ENCODE assay signal across 18 cellular contexts in genomic region chr2:158718851-158719250, GRCh38.
"Had no signal": no experiment of that assay in that cellular context is flagged by ENCODE, and none has a peak within 500 bp of the region (broad histone marks: within the 10 kb centered on the region; RNA-seq: fewer than 3 reads in every experiment).

No MANE protein-coding gene starts in this region.

- H3K36me3 ChIP-seq: lower lobe of right lung, sigmoid colon, thyroid gland, uterus had no signal

- H3K9me3 ChIP-seq: lower lobe of right lung, psoas muscle, sigmoid colon, thyroid gland, uterus had no signal

- H3K9me3 Mint-ChIP-seq: effector memory CD8-positive, alpha-beta T cell had no signal

- H3K27me3 ChIP-seq: sigmoid colon, thyroid gland, uterus had no signal

- H3K4me1 ChIP-seq: psoas muscle, sigmoid colon, uterus had no signal

- H3K4me3 ChIP-seq: lower lobe of right lung, psoas muscle, sigmoid colon, thyroid gland, uterus had no signal

- DNase-seq: activated CD4-positive, alpha-beta T cell treated with anti-CD3 and anti-CD28 coated beads for 1 hour; activated CD4-positive, alpha-beta T cell treated with anti-CD3 and anti-CD28 coated beads, Interleukin-2, amount 50 U/mL, for 4 hours; activated naive CD4-positive, alpha-beta T cell treated with Interleukin-2 at 50 U/mL for 16 hours; anterior cingulate cortex; cerebellar nuclear complex; effector memory CD8-positive, alpha-beta T cell; hippocampal formation; lower lobe of right lung; occipital lobe; psoas muscle; sigmoid colon; stimulated activated CD4-positive, alpha-beta T cell treated with anti-CD3 and anti-CD28 coated beads, Interleukin-12 subunit alpha, Interleukin-12 subunit beta, amount 100 ng/mL, for 4 hours; stimulated activated CD4-positive, alpha-beta T cell treated with anti-CD3 and anti-CD28 coated beads, Interleukin-2, amount 100 ng/mL, for 24 hours; thyroid gland; uterus had no signal

- H3K4me3 Mint-ChIP-seq: activated T-helper 17 cell treated with anti-CD3 and anti-CD28 coated beads, Interleukin-2, amount 50 U/mL, for 72 hours; effector memory CD8-positive, alpha-beta T cell; nephron had no signal

- H3K4me1 Mint-ChIP-seq: activated T-helper 17 cell treated with anti-CD3 and anti-CD28 coated beads, Interleukin-2, amount 50 U/mL, for 72 hours had no signal

- ATAC-seq: activated T-helper 17 cell treated with anti-CD3 and anti-CD28 coated beads, Interleukin-2, amount 50 U/mL, for 72 hours; effector memory CD8-positive, alpha-beta T cell; lower lobe of right lung; psoas muscle had no signal

- H3K27ac Mint-ChIP-seq: activated T-helper 17 cell treated with anti-CD3 and anti-CD28 coated beads, Interleukin-2, amount 50 U/mL, for 72 hours; effector memory CD8-positive, alpha-beta T cell; nephron had no signal

- H3K27ac ChIP-seq: epithelial cell of prostate, lower lobe of right lung, psoas muscle, thyroid gland had no signal
